8 cellular contexts compared by ENCODE assay signal in the genomic region with DNA sequence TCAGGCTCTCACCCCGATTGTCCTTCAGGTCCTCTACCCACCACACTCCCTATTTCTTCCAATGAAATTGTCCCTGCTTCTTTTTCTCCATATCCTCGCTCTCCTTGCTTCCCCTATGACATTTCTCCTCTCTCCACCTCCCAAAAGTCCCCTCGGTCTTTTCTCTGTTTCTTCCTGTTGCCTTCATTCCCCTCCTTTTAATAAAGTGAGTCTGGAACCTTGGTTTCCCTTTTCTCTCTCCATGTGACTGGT. TPM values are rescaled to one million over a fixed set of nuclear protein-coding genes. Genes with fewer than 3 reads are reported as not detected.
DNase-seq lines count a peak whose midpoint lies in the region; ATAC-seq, FAIRE-seq and TF ChIP-seq lines count a peak whose summit lies in the region.

No MANE protein-coding gene starts in this region.

- H3K4me3 ChIP-seq in BE2C (ENCODE audit: low read depth, low read length) (peak overlapping the region; percentile 73), GM12878 (peak overlapping the region; percentile 87), liver (ENCODE audit: low read depth in 1 of 3, low read length in 3 of 3) (peak overlapping the region; percentile 54 to 94 (median 77)), upper lobe of left lung (peak overlapping the region; percentile 2 to 98 (median 96))

- no peaks in the 10 kb centered on the region; the same call in 1 of the 2 replicates for H3K4me1 ChIP-seq in BE2C
- peaks cover 16% of the 10 kb centered on the region for H3K4me1 ChIP-seq in GM12878 (ENCODE audit: control insufficient read depth, insufficient read depth, low read length)
- H3K4me1 ChIP-seq in liver (ENCODE audit: control insufficient read depth in 4 of 4, insufficient read depth in 4 of 4, low read length in 3 of 4): peaks cover 6 to 21% (median 14%) of the 10 kb centered on the region in 4 donors
- peaks cover 8 to 31% (median 21%) of the 10 kb centered on the region in 4 donors for H3K4me1 ChIP-seq in upper lobe of left lung

- no peak for TF ChIP-seq EP300 in GM12878 (IDR thresholded peaks at IDR 0.05; ENCODE audit: borderline replicate concordance in 1 of 2, control insufficient read depth in 1 of 2, low read depth in 2 of 2, low read length in 2 of 2)
- TF ChIP-seq EP300 in upper lobe of left lung (IDR thresholded peaks at IDR 0.05): no peak

- H2AFZ ChIP-seq in GM12878 (ENCODE audit: control insufficient read depth, low read depth, low read length): peak overlapping the region; percentile 88

- peaks cover 32% of the 10 kb centered on the region for H3K79me2 ChIP-seq in GM12878 (ENCODE audit: control insufficient read depth, insufficient read depth, low read length)

- CTCF ChIA-PET in GM12878 (lab: Yijun Ruan, JAX): interaction anchor here (1.4 kb wide), 1 partner anchor 34 kb away, joined by 3 read pairs; no protein-coding TSS in a partner anchor

- DNase-seq in BE2C: no peak
- no peak for DNase-seq in HFFc6
- DNase-seq in GM12878 (ENCODE audit: low read depth, low spot score): no peak
- no peak for DNase-seq in upper lobe of left lung
- DNase-seq in ureter (ENCODE audit: low spot score): no peak
- DNase-seq in NCI-H526 (lab: John Stamatoyannopoulos, UW): no peak

- H3K27me3 ChIP-seq in BE2C (no peaks in the 10 kb centered on the region), GM12878 (replicated peaks in 1 of 2; ENCODE audit: control insufficient read depth in 2 of 2, insufficient read depth in 2 of 2, low read length in 1 of 2) (peaks cover 0 to 3% of the 10 kb centered on the region in 2 experiments; a peak in 1 of 4 replicates), liver (ENCODE audit: control insufficient read depth in 4 of 4, insufficient read depth in 4 of 4, low read length in 3 of 4) (no peaks in the 10 kb centered on the region), upper lobe of left lung (peaks cover 0 to under 1% (median 0%) of the 10 kb centered on the region in 4 donors)

- no peaks in the 10 kb centered on the region for H3K9me3 Mint-ChIP-seq in HFFc6

- SMC1A ChIA-PET in GM12878 (lab: Charles Lee; ENCODE audit: uncharacterized antibody, unreplicated experiment): no interaction called here

- RAD21 ChIA-PET in GM12878 (lab: Charles Lee; ENCODE audit: unreplicated experiment): no interaction called here

- H3K4me2 ChIP-seq in GM12878 (ENCODE audit: control insufficient read depth, insufficient read depth): peak overlapping the region; percentile 86

- H3K4me3 Mint-ChIP-seq in HFFc6: peak overlapping the region; percentile 97

- H3K36me3 Mint-ChIP-seq in HFFc6 (ENCODE audit: low read depth): peaks cover 12% of the 10 kb centered on the region; the same call in 1 of the 2 replicates

- peaks cover 5% of the 10 kb centered on the region; the same call in 1 of the 2 replicates for H4K20me1 ChIP-seq in GM12878 (ENCODE audit: control insufficient read depth, insufficient read depth)

- TF ChIP-seq POLR2A in GM12878 (IDR thresholded peaks at IDR 0.05; ENCODE audit: low read depth, low read length) (no peak), upper lobe of left lung (IDR thresholded peaks at IDR 0.05) (no peak)

- in situ Hi-C loops in GM12878 (cut with MboI): no loop called here

- H3K9ac ChIP-seq in GM12878 (ENCODE audit: control insufficient read depth, insufficient read depth, low read length): peak overlapping the region; percentile 99
- H3K9ac ChIP-seq in liver (ENCODE audit: low read depth in 1 of 2, low read length in 2 of 2): peak overlapping the region; percentile 93 to 98

- peaks cover 38% of the 10 kb centered on the region for H3K4me1 Mint-ChIP-seq in HFFc6 (ENCODE audit: low read depth)

- H3K27ac Mint-ChIP-seq in HFFc6: peak overlapping the region; percentile 100

- TF ChIP-seq RAD21 in GM12878 (IDR thresholded peaks at IDR 0.05; ENCODE audit: insufficient read depth, low read depth, low read length): no peak
- no peak for TF ChIP-seq RAD21 in liver (IDR thresholded peaks at IDR 0.05)

- TSS peak; percentile 97 for BruUV-seq in GM12878 (replicated peaks; lab: Mats Ljungman, UMichigan)

- no peak for FAIRE-seq in GM12878 (lab: Jason Lieb, UNC)

- H3K36me3 ChIP-seq in BE2C: peaks cover 25% of the 10 kb centered on the region
- H3K36me3 ChIP-seq in GM12878 (ENCODE audit: control insufficient read depth in 2 of 2, insufficient read depth in 2 of 2, low read length in 1 of 2): peaks cover 7 to 19% of the 10 kb centered on the region in 2 experiments; a peak in 3 of 4 replicates
- peaks cover 5 to 19% (median 16%) of the 10 kb centered on the region in 4 donors for H3K36me3 ChIP-seq in liver (ENCODE audit: control insufficient read depth in 4 of 4, insufficient read depth in 3 of 4, low read depth in 1 of 4, low read length in 3 of 4)
- peaks cover 7 to 19% (median 18%) of the 10 kb centered on the region in 4 donors for H3K36me3 ChIP-seq in upper lobe of left lung

- POLR2A ChIA-PET in GM12878 (lab: Charles Lee): no interaction called here

- H3K9me3 ChIP-seq in BE2C (no peaks in the 10 kb centered on the region), GM12878 (replicated peaks; ENCODE audit: control insufficient read depth, insufficient read depth, low read length) (no peaks in the 10 kb centered on the region), liver (ENCODE audit: control insufficient read depth in 4 of 4, low read length in 3 of 4) (no peaks in the 10 kb centered on the region), upper lobe of left lung (no peaks in the 10 kb centered on the region)

- H3K27ac ChIP-seq in GM12878 (ENCODE audit: control insufficient read depth, insufficient read depth): peak overlapping the region; percentile 99
- H3K27ac ChIP-seq in liver (ENCODE audit: low read depth in 1 of 2, low read length in 2 of 2): peak overlapping the region; percentile 97 to 98
- peak overlapping the region; percentile 90 to 98 (median 96) for H3K27ac ChIP-seq in upper lobe of left lung

- 2% methylated on average over 3 of the region's 3 CpGs for WGBS in GM12878 (ENCODE audit: insufficient coverage, insufficient replicate concordance, low lambda C conversion rate, missing lambda C conversion rate)
- WGBS in liver: 12% methylated on average over 3 of the region's 3 CpGs
- 3% methylated on average over 3 of the region's 3 CpGs for WGBS in upper lobe of left lung, 2 donors

- intact Hi-C loops in GM12878 (cut with micrococcal nuclease; ENCODE audit: unreplicated experiment): no loop called here

- peaks cover 23% of the 10 kb centered on the region for H3K27me3 Mint-ChIP-seq in HFFc6 (ENCODE audit: insufficient read depth)

- TF ChIP-seq CTCF in BE2C (IDR thresholded peaks at IDR 0.05; ENCODE audit: low read depth, low read length): no peak
- no peak for TF ChIP-seq CTCF in HFFc6 (IDR thresholded peaks at IDR 0.05)
- TF ChIP-seq CTCF in GM12878 (IDR thresholded peaks at IDR 0.05 in 2 of 3, conservative IDR thresholded peaks at IDR 0.05 in 1 of 3; ENCODE audit: control insufficient read depth in 2 of 3, extremely low read depth in 1 of 3, insufficient read depth in 1 of 3, low read depth in 3 of 3, low read length in 3 of 3): no peak
- no peak for TF ChIP-seq CTCF in liver (IDR thresholded peaks at IDR 0.05; ENCODE audit: low read depth, low read length, missing input control)
- peak in 1 of 6 experiments; percentile 13 for TF ChIP-seq CTCF in upper lobe of left lung (IDR thresholded peaks at IDR 0.05)

- peak; percentile 9 for ATAC-seq in GM12878
- ATAC-seq in upper lobe of left lung (ENCODE audit: low FRiP score in 2 of 2): peak in 1 of 2 donors; percentile 3
- ATAC-seq in GM19467 (IDR thresholded peaks at IDR 0.05; ENCODE audit: unreplicated experiment): no peak

RNA-seq across cellular contexts. Expression of a gene that starts 0.7 kb away (rescaled TPM):
- 63.4 TPM for polyA plus RNA-seq in BE2C (2012; ENCODE audit: insufficient read depth, insufficient read length, low read depth)
- total RNA-seq in HFFc6 (2021; fragmentation: NEBNext Ultra II Directional; extraction: Animal tissue kit (Norgen Biotek cat#: 25700)): 10 to 100 TPM; 14.0 to 16.5 (median 15.1) TPM
- total RNA-seq in GM12878 (2013; cell fraction: nucleolus; rRNA removed): 27.4 and 34.0 TPM in 2 replicates
- 12.6 and 15.4 TPM in 2 replicates for total RNA-seq in GM12878 (2014; rRNA removed)
- 5.3 and 5.9 TPM in 2 replicates for total RNA-seq in GM12878 (2014; rRNA removed; fragmentation: Illumina TruSeq; extraction: Trizol)
- 17.6 and 18.9 TPM in 2 replicates for total RNA-seq in GM12878 (2021)
- polyA plus RNA-seq in GM12878 (2011; ENCODE audit: low read depth): 3.0 TPM
- 2.1 and 7.9 TPM in 2 replicates for polyA plus RNA-seq in GM12878 (2011; rRNA removed)
- polyA plus RNA-seq in GM12878 (2011; cell fraction: cytosol; rRNA removed): 14.1 and 19.8 TPM in 2 replicates
- 19.9 and 22.1 TPM in 2 replicates for polyA plus RNA-seq in GM12878 (2011; cell fraction: nucleus; rRNA removed)
- 8.1 and 9.7 TPM in 2 replicates for polyA plus RNA-seq in GM12878 (2012)
- 1.2 and 5.4 TPM in 2 replicates for polyA plus RNA-seq in GM12878 (2014; fragmentation: Illumina TruSeq; extraction: Trizol)
- under 1 TPM; 0.32 to 0.55 TPM for polyA plus RNA-seq in GM12878 (2014; fragmentation: Nextera tagmentation; extraction: Ambion mirVana)
- 14.9 and 17.7 TPM in 2 replicates for polyA plus RNA-seq in GM12878 (2014; rRNA removed)
- polyA plus RNA-seq in GM12878 (2016; fragmentation: Nextera tagmentation; extraction: Ambion mirVana): 10 to 100 TPM; 20.9 to 25.6 TPM
- 14.7 and 27.5 TPM in 2 replicates for polyA minus RNA-seq in GM12878 (2011; rRNA and poly(A)+ RNA removed)
- polyA minus RNA-seq in GM12878 (2011; cell fraction: cytosol; rRNA and poly(A)+ RNA removed): 12.2 and 13.9 TPM in 2 replicates
- 7.3 and 12.0 TPM in 2 replicates for polyA minus RNA-seq in GM12878 (2011; cell fraction: nucleus; rRNA and poly(A)+ RNA removed)
- total RNA-seq in liver: 1 to 10 TPM; 7.3 to 7.4 TPM
- polyA plus RNA-seq in liver: 1 to 10 TPM; 3.3 to 5.6 TPM
- 10 to 100 TPM in 4 of 6 donors, 1 to 10 TPM in 2; 9.2 to 26.4 (median 13.3) TPM for total RNA-seq in upper lobe of left lung
- total RNA-seq in ureter: 18.7 TPM

RNA-seq across cellular contexts. Expression of a gene that starts 5.3 kb away (rescaled TPM):
- 29.2 TPM for polyA plus RNA-seq in BE2C (2012; ENCODE audit: insufficient read depth, insufficient read length, low read depth)
- under 1 TPM in 5 of 6 experiments, not detected in 1; 0.07 to 0.19 (median 0.13) TPM for total RNA-seq in HFFc6 (2021; fragmentation: NEBNext Ultra II Directional; extraction: Animal tissue kit (Norgen Biotek cat#: 25700))
- total RNA-seq in GM12878 (2013; cell fraction: nucleolus; rRNA removed): 0.17 and 0.31 TPM in 2 replicates
- total RNA-seq in GM12878 (2014; rRNA removed): 0.05 and 0.06 TPM in 2 replicates
- not detected in 2 replicates for total RNA-seq in GM12878 (2014; rRNA removed; fragmentation: Illumina TruSeq; extraction: Trizol)
- total RNA-seq in GM12878 (2021): 0.19 and 0.23 TPM in 2 replicates
- polyA plus RNA-seq in GM12878 (2011; ENCODE audit: low read depth): not detected
- 0.03 and 0.04 TPM in 2 replicates for polyA plus RNA-seq in GM12878 (2011; rRNA removed)
- polyA plus RNA-seq in GM12878 (2011; cell fraction: cytosol; rRNA removed): 0.04 and 0.07 TPM in 2 replicates
- 0.31 and 0.44 TPM in 2 replicates for polyA plus RNA-seq in GM12878 (2011; cell fraction: nucleus; rRNA removed)
- 0.18 and 0.19 TPM in 2 replicates for polyA plus RNA-seq in GM12878 (2012)
- 0.07 TPM in 1 of 2 replicates, not detected in the other for polyA plus RNA-seq in GM12878 (2014; fragmentation: Illumina TruSeq; extraction: Trizol)
- under 1 TPM in 1 of 2 experiments, not detected in 1; 0.04 TPM for polyA plus RNA-seq in GM12878 (2014; fragmentation: Nextera tagmentation; extraction: Ambion mirVana)
- polyA plus RNA-seq in GM12878 (2014; rRNA removed): 0.15 and 0.23 TPM in 2 replicates
- under 1 TPM in 1 of 2 experiments, not detected in 1; 0.08 TPM for polyA plus RNA-seq in GM12878 (2016; fragmentation: Nextera tagmentation; extraction: Ambion mirVana)
- not detected in 2 replicates for polyA minus RNA-seq in GM12878 (2011; rRNA and poly(A)+ RNA removed)
- polyA minus RNA-seq in GM12878 (2011; cell fraction: cytosol; rRNA and poly(A)+ RNA removed): not detected in 2 replicates
- 0.10 and 0.12 TPM in 2 replicates for polyA minus RNA-seq in GM12878 (2011; cell fraction: nucleus; rRNA and poly(A)+ RNA removed)
- under 1 TPM; 0.17 to 0.42 TPM for total RNA-seq in liver
- polyA plus RNA-seq in liver: under 1 TPM in 1 of 2 donors, not detected in 1; 0.09 TPM
- total RNA-seq in upper lobe of left lung: 1 to 10 TPM in 2 of 6 donors, under 1 TPM in 3, not detected in 1; 0.15 to 2.7 (median 0.54) TPM
- 6.9 TPM for total RNA-seq in ureter

RNA-seq across cellular contexts. Expression of a gene that starts 57.0 kb away (rescaled TPM):
- polyA plus RNA-seq in BE2C (2012; ENCODE audit: insufficient read depth, insufficient read length, low read depth): 3.4 TPM
- 10 to 100 TPM in 1 of 6 experiments, 1 to 10 TPM in 5; 6.4 to 11.0 (median 7.8) TPM for total RNA-seq in HFFc6 (2021; fragmentation: NEBNext Ultra II Directional; extraction: Animal tissue kit (Norgen Biotek cat#: 25700))
- 58.4 and 67.0 TPM in 2 replicates for total RNA-seq in GM12878 (2013; cell fraction: nucleolus; rRNA removed)
- 14.1 and 15.1 TPM in 2 replicates for total RNA-seq in GM12878 (2014; rRNA removed)
- total RNA-seq in GM12878 (2014; rRNA removed; fragmentation: Illumina TruSeq; extraction: Trizol): 13.8 and 22.0 TPM in 2 replicates
- total RNA-seq in GM12878 (2021): 46.2 and 48.3 TPM in 2 replicates
- polyA plus RNA-seq in GM12878 (2011; ENCODE audit: low read depth): 22.6 TPM
- 28.9 and 37.6 TPM in 2 replicates for polyA plus RNA-seq in GM12878 (2011; rRNA removed)
- 40.4 and 50.7 TPM in 2 replicates for polyA plus RNA-seq in GM12878 (2011; cell fraction: cytosol; rRNA removed)
- polyA plus RNA-seq in GM12878 (2011; cell fraction: nucleus; rRNA removed): 116 and 132 TPM in 2 replicates
- 45.6 and 50.4 TPM in 2 replicates for polyA plus RNA-seq in GM12878 (2012)
- 36.1 and 62.4 TPM in 2 replicates for polyA plus RNA-seq in GM12878 (2014; fragmentation: Illumina TruSeq; extraction: Trizol)
- polyA plus RNA-seq in GM12878 (2014; fragmentation: Nextera tagmentation; extraction: Ambion mirVana): 1 to 10 TPM; 4.4 to 6.4 TPM
- 39.0 and 42.2 TPM in 2 replicates for polyA plus RNA-seq in GM12878 (2014; rRNA removed)
- 10 to 100 TPM; 38.3 to 47.7 TPM for polyA plus RNA-seq in GM12878 (2016; fragmentation: Nextera tagmentation; extraction: Ambion mirVana)
- 20.4 and 27.0 TPM in 2 replicates for polyA minus RNA-seq in GM12878 (2011; rRNA and poly(A)+ RNA removed)
- 20.2 and 22.9 TPM in 2 replicates for polyA minus RNA-seq in GM12878 (2011; cell fraction: cytosol; rRNA and poly(A)+ RNA removed)
- 20.2 and 33.8 TPM in 2 replicates for polyA minus RNA-seq in GM12878 (2011; cell fraction: nucleus; rRNA and poly(A)+ RNA removed)
- 1 to 10 TPM in 1 of 2 donors, under 1 TPM in 1; 0.75 to 1.2 TPM for total RNA-seq in liver
- polyA plus RNA-seq in liver: 1 to 10 TPM in 1 of 2 donors, under 1 TPM in 1; 0.86 to 1.1 TPM
- 10 to 100 TPM in 1 of 6 donors, 1 to 10 TPM in 5; 1.3 to 12.0 (median 5.0) TPM for total RNA-seq in upper lobe of left lung
- total RNA-seq in ureter: 5.3 TPM
